10 cellular contexts compared by ENCODE assay signal in genomic region chr17:47618416-47618815, GRCh38. TPM values are rescaled to one million over a fixed set of nuclear protein-coding genes. Genes with fewer than 3 reads are reported as not detected.
DNase-seq lines count a peak whose midpoint lies in the region; ATAC-seq and TF ChIP-seq lines count a peak whose summit lies in the region.
"Had no signal": no experiment of that assay in that cellular context is flagged by ENCODE, and none has a peak within 500 bp of the region (broad histone marks: within the 10 kb centered on the region; RNA-seq: fewer than 3 reads in every experiment).

No MANE protein-coding gene starts in this region.

- POLR2A ChIA-PET in HEK293T (lab: Yijun Ruan, JAX), result interaction anchor here (1.8 to 2.1 kb wide), 2 partner anchors 31 to 32 kb away, joined by 5 to 7 read pairs; partner anchors contain the start of gene KPNB1
- POLR2A ChIA-PET in T-cell (lab: Charles Lee), result interaction anchor here in 1 of 2 donors (0.5 kb wide), 1 partner anchor 54 kb away, joined by 4 read pairs; no protein-coding TSS in a partner anchor

- no peaks in the 10 kb centered on the region for H3K9me3 Mint-ChIP-seq in memory B cell
- no peaks in the 10 kb centered on the region for H3K9me3 Mint-ChIP-seq in T-cell
- H3K9me3 Mint-ChIP-seq: brain had no signal

- peak; percentile 50 for TF ChIP-seq CTCF in astrocyte of the cerebellum (IDR thresholded peaks at IDR 0.05; ENCODE audit: low read depth, low read length, missing control alignments)

- peak overlapping the region; percentile 54; the same call in 1 of the 2 replicates for H3K4me2 ChIP-seq in BLaER1

- H3K27me3 ChIP-seq in BLaER1, result no peaks in the 10 kb centered on the region

- DNase-seq in HEK293T (ENCODE audit: extremely low spot score) (peak; percentile 19), astrocyte of the cerebellum (ENCODE audit: low read depth) (peak; percentile 9), memory B cell (ENCODE audit: low spot score in 2 of 2) (no peak), T-cell (no peak), NCI-H1092 (lab: John Stamatoyannopoulos, UW) (no peak)
- DNase-seq in stimulated activated CD8-positive, alpha-beta memory T cell treated with anti-CD3 and anti-CD28 coated beads, Interleukin-4, amount 100 ng/mL, for 48 hours, result no peak

- H3K4me1 ChIP-seq in BLaER1, result peaks cover 50% of the 10 kb centered on the region

- H3K9me3 ChIP-seq in BLaER1, result no peaks in the 10 kb centered on the region

- peaks cover 12% of the 10 kb centered on the region for H3K36me3 Mint-ChIP-seq in memory B cell
- peaks cover 33% of the 10 kb centered on the region for H3K36me3 Mint-ChIP-seq in T-cell

- CTCF ChIA-PET in HEK293T (lab: Yijun Ruan, JAX) (interaction anchor here (0.7 to 1.6 kb wide), 4 partner anchors 9 to 118 kb away, joined by 3 to 4 read pairs (median 3); no protein-coding TSS in a partner anchor), T-cell (lab: Charles Lee) (interaction anchor here (0.6 to 1.6 kb wide), 3 partner anchors 11 to 1410 kb away, joined by 3 to 6 read pairs (median 4); partner anchors contain the start of gene KPNB1 (in 1 of the 2))

- no peak overlapping the region for H3K9ac ChIP-seq in BLaER1

- no peaks in the 10 kb centered on the region for H3K27me3 Mint-ChIP-seq in memory B cell
- no peaks in the 10 kb centered on the region for H3K27me3 Mint-ChIP-seq in T-cell
- H3K27me3 Mint-ChIP-seq: brain had no signal

- H4K20me1 ChIP-seq in BLaER1, result no peaks in the 10 kb centered on the region

- H3K4me1 Mint-ChIP-seq in memory B cell, result no peaks in the 10 kb centered on the region
- H3K4me1 Mint-ChIP-seq in T-cell, result peaks cover 0 to 14% (median 12%) of the 10 kb centered on the region in 3 donors

- peaks cover 80% of the 10 kb centered on the region for H3K36me3 ChIP-seq in BLaER1

- H3K4me3 Mint-ChIP-seq in memory B cell (no peak overlapping the region), T-cell (no peak overlapping the region)
- H3K4me3 Mint-ChIP-seq: brain had no signal

- H3K4me3 ChIP-seq in BLaER1 (no peak overlapping the region), astrocyte of the cerebellum (ENCODE audit: low read depth, low read length) (no peak overlapping the region)

- H3K27ac Mint-ChIP-seq in memory B cell (peak overlapping the region; percentile 18), T-cell (no peak overlapping the region)

- ATAC-seq in memory B cell (ENCODE audit: low read depth), result no peak
- no peak for ATAC-seq in GM18868 (IDR thresholded peaks at IDR 0.05; ENCODE audit: unreplicated experiment)
- ATAC-seq in T-cell (replicated peaks in 1 of 4), result no peak
- ATAC-seq: sciatic nerve had no signal

- peak overlapping the region; percentile 1; the same call in 1 of the 2 replicates for H3K27ac ChIP-seq in BLaER1

- in situ Hi-C loops in astrocyte of the cerebellum (cut with HindIII; ENCODE audit: low sequenced_read_pairs), result no loop called here

TF ChIP-seq in HEK293T, 16 proteins besides CTCF, POLR2A, EP300 and RAD21:
- TF ChIP-seq ZNF384 (IDR thresholded peaks at IDR 0.05) (no peak), PKNOX1 (IDR thresholded peaks at IDR 0.05) (no peak), CTBP1 (IDR thresholded peaks at IDR 0.05; ENCODE audit: borderline replicate concordance) (no peak), ARNT (IDR thresholded peaks at IDR 0.05) (no peak), LEF1 (IDR thresholded peaks at IDR 0.05; ENCODE audit: borderline replicate concordance) (no peak), FOXK2 (IDR thresholded peaks at IDR 0.05) (no peak), FOXM1 (IDR thresholded peaks at IDR 0.05; ENCODE audit: borderline replicate concordance) (no peak), BHLHE40 (IDR thresholded peaks at IDR 0.05; ENCODE audit: borderline replicate concordance) (no peak), L3MBTL2 (conservative IDR thresholded peaks at IDR 0.05) (no peak), TARDBP (IDR thresholded peaks at IDR 0.05) (no peak), SUZ12 (IDR thresholded peaks at IDR 0.05) (no peak), FOXA1 (IDR thresholded peaks at IDR 0.05) (no peak), NFRKB (IDR thresholded peaks at IDR 0.05) (no peak), HDGF (IDR thresholded peaks at IDR 0.05; ENCODE audit: borderline replicate concordance) (no peak), SP1 (IDR thresholded peaks at IDR 0.05) (no peak), ELF4 (IDR thresholded peaks at IDR 0.05) (no peak)

RNA-seq across cellular contexts. Expression of gene KPNB1, which starts 31.3 kb away (rescaled TPM):
- 100 to 1,000 TPM; 216 to 262 (median 240) TPM for total RNA-seq in T-cell

Comparison
In these comparisons a context has a peak if more than half of its experiments do, and no peak if none do; other contexts are left out.
1. DNase-seq: peak in HEK293T (single experiment) and astrocyte of the cerebellum (single experiment); none in memory B cell (0 of 2), T-cell (0 of 34), NCI-H1092 (single experiment) and stimulated activated CD8-positive, alpha-beta memory T cell treated with anti-CD3 and anti-CD28 coated beads, Interleukin-4, amount 100 ng/mL, for 48 hours (single experiment).